ENCODE assay signal across 9 cellular contexts in genomic region chr17:39699818-39700147, GRCh38. TPM values are rescaled to one million over a fixed set of nuclear protein-coding genes. Genes with fewer than 3 reads are reported as not detected.
DNase-seq lines count a peak whose midpoint lies in the region; ATAC-seq and TF ChIP-seq lines count a peak whose summit lies in the region.
"Had no signal": no experiment of that assay in that cellular context is flagged by ENCODE, and none has a peak within 500 bp of the region (broad histone marks: within the 10 kb centered on the region; RNA-seq: fewer than 3 reads in every experiment).

Gene ERBB2, plus strand, starts transcription at chr17:39700064. Its CDS starts 175 bp downstream, at chr17:39700239.

- H3K4me1 Mint-ChIP-seq in activated naive CD8-positive, alpha-beta T cell treated with anti-CD3 and anti-CD28 coated beads, Interleukin-2, amount 50 U/mL, for 24 hours = peaks cover 10% of the 10 kb centered on the region

- no peaks in the 10 kb centered on the region for H3K36me3 Mint-ChIP-seq in activated naive CD8-positive, alpha-beta T cell treated with anti-CD3 and anti-CD28 coated beads, Interleukin-2, amount 50 U/mL, for 24 hours (ENCODE audit: low read depth)

- no peaks in the 10 kb centered on the region for H3K9me2 ChIP-seq in GM23248 (ENCODE audit: insufficient read depth)

- peak within 1 kb of the TSS; percentile 28; the same call in 1 of the 2 replicates for H3K27ac ChIP-seq in GM23248
- peak within 1 kb of the TSS; percentile 50 for H3K27ac ChIP-seq in parathyroid adenoma
- no peak within 1 kb of the TSS for H3K27ac ChIP-seq in effector memory CD4-positive, alpha-beta T cell (ENCODE audit: insufficient read depth, low read length, poor library complexity, severe bottlenecking)
- H3K27ac ChIP-seq: KMS-11 had no signal

- H3K27me3 ChIP-seq in GM23248 (replicated peaks; ENCODE audit: insufficient read depth) (no peaks in the 10 kb centered on the region), parathyroid adenoma (ENCODE audit: control insufficient read depth, insufficient read depth, low read length) (no peaks in the 10 kb centered on the region)
- H3K27me3 ChIP-seq in effector memory CD4-positive, alpha-beta T cell (replicated peaks; ENCODE audit: control insufficient read depth, insufficient read depth, low read length, poor library complexity, severe bottlenecking) = peaks cover 27% of the 10 kb centered on the region

- H2AFZ ChIP-seq in GM23248 (peak within 1 kb of the TSS; percentile 97), parathyroid adenoma (peak within 1 kb of the TSS; percentile 81)

- 1 to 3% methylated on average over 13 to 20 of the region's 20 CpGs for WGBS in GM23248 (ENCODE audit: low coverage in 1 of 2, low lambda C conversion rate in 2 of 2, missing lambda C conversion rate in 2 of 2), 2 experiments

- peaks cover 37% of the 10 kb centered on the region for H3K27me3 Mint-ChIP-seq in activated naive CD8-positive, alpha-beta T cell treated with anti-CD3 and anti-CD28 coated beads, Interleukin-2, amount 50 U/mL, for 24 hours

- H3K4me3 Mint-ChIP-seq in activated naive CD8-positive, alpha-beta T cell treated with anti-CD3 and anti-CD28 coated beads, Interleukin-2, amount 50 U/mL, for 24 hours = peak within 1 kb of the TSS; percentile 54

- H4K20me1 ChIP-seq in GM23248 (ENCODE audit: insufficient read depth) = no peaks in the 10 kb centered on the region

- intact Hi-C loops in left cardiac atrium (cut with DNase I) = no loop called here

- in situ Hi-C loops in GM23248 (cut with MboI) = no loop called here

- peak; percentile 84 for DNase-seq in GM23248
- no peak for DNase-seq in activated naive CD8-positive, alpha-beta T cell treated with anti-CD3 and anti-CD28 coated beads, Interleukin-2, amount 50 U/mL, for 24 hours
- peak; percentile 81 for DNase-seq in left cardiac atrium
- no peak for DNase-seq in GM20000 (ENCODE audit: low spot score)
- no peak for DNase-seq in effector memory CD4-positive, alpha-beta T cell

- H3K9me3 Mint-ChIP-seq in activated naive CD8-positive, alpha-beta T cell treated with anti-CD3 and anti-CD28 coated beads, Interleukin-2, amount 50 U/mL, for 24 hours = no peaks in the 10 kb centered on the region

- H3F3A ChIP-seq in GM23248 (ENCODE audit: insufficient read depth) = no peaks in the 10 kb centered on the region

- no peak for ATAC-seq in activated naive CD8-positive, alpha-beta T cell treated with anti-CD3 and anti-CD28 coated beads, Interleukin-2, amount 50 U/mL, for 24 hours
- ATAC-seq in left cardiac atrium = peak; percentile 89 to 92
- no peak for ATAC-seq in GM19397 (IDR thresholded peaks at IDR 0.05; ENCODE audit: unreplicated experiment)
- no peak for ATAC-seq in GM18870 (IDR thresholded peaks at IDR 0.05; ENCODE audit: unreplicated experiment)

- peaks cover 11% of the 10 kb centered on the region for H3K4me1 ChIP-seq in GM23248 (ENCODE audit: insufficient read depth)
- H3K4me1 ChIP-seq in parathyroid adenoma = peaks cover 14% of the 10 kb centered on the region
- peaks cover 4% of the 10 kb centered on the region for H3K4me1 ChIP-seq in effector memory CD4-positive, alpha-beta T cell (ENCODE audit: control insufficient read depth, insufficient read depth, low read length, poor library complexity, severe bottlenecking)

- H3K9me3 ChIP-seq in GM23248 (ENCODE audit: low read depth) (no peaks in the 10 kb centered on the region), parathyroid adenoma (ENCODE audit: control insufficient read depth, low read length) (no peaks in the 10 kb centered on the region)
- H3K9me3 ChIP-seq in effector memory CD4-positive, alpha-beta T cell (ENCODE audit: control insufficient read depth, low read length) = no peaks in the 10 kb centered on the region

- H3K36me3 ChIP-seq in GM23248 (ENCODE audit: low read depth) (no peaks in the 10 kb centered on the region), parathyroid adenoma (ENCODE audit: control insufficient read depth, insufficient read depth, low read length) (no peaks in the 10 kb centered on the region)
- H3K36me3 ChIP-seq in effector memory CD4-positive, alpha-beta T cell (ENCODE audit: control insufficient read depth, insufficient read depth, low read length) = no peaks in the 10 kb centered on the region

- TF ChIP-seq CTCF in parathyroid adenoma (IDR thresholded peaks at IDR 0.05) = no peak
- TF ChIP-seq CTCF in GM20000 (IDR thresholded peaks at IDR 0.05; ENCODE audit: extremely low read depth, missing control alignments) = no peak

- H3K79me2 ChIP-seq in GM23248 (ENCODE audit: insufficient read depth) (peaks cover 58% of the 10 kb centered on the region), parathyroid adenoma (no peaks in the 10 kb centered on the region)

- H3K4me2 ChIP-seq in GM23248 (ENCODE audit: unreplicated experiment) = peak within 1 kb of the TSS; percentile 98
- H3K4me2 ChIP-seq in parathyroid adenoma (ENCODE audit: low read length) = peak within 1 kb of the TSS; percentile 85
- H3K4me2 ChIP-seq: KMS-11 had no signal

- peak within 1 kb of the TSS; percentile 81 for H3K4me3 ChIP-seq in GM23248
- H3K4me3 ChIP-seq in parathyroid adenoma (ENCODE audit: low read depth, low read length) = peak within 1 kb of the TSS; percentile 81
- no peak within 1 kb of the TSS for H3K4me3 ChIP-seq in effector memory CD4-positive, alpha-beta T cell (ENCODE audit: insufficient read depth, low read depth, low read length, poor library complexity, severe bottlenecking)

- no peak within 1 kb of the TSS for H3K27ac Mint-ChIP-seq in activated naive CD8-positive, alpha-beta T cell treated with anti-CD3 and anti-CD28 coated beads, Interleukin-2, amount 50 U/mL, for 24 hours

- peak within 1 kb of the TSS; percentile 85 for H3K9ac ChIP-seq in GM23248
- H3K9ac ChIP-seq in parathyroid adenoma = peak within 1 kb of the TSS; percentile 83
- H3K9ac ChIP-seq: KMS-11 had no signal

RNA-seq across cellular contexts. Expression of gene ERBB2, which starts in this region (rescaled TPM):
- 45.8 and 55.4 TPM in 2 replicates for total RNA-seq in GM23248 (2014; rRNA removed; shearing (Covaris generic))
- polyA plus RNA-seq in GM23248 (2016; fragmentation: Nextera tagmentation; extraction: Ambion mirVana) = 28.5 and 30.3 TPM in 2 replicates
- total RNA-seq in left cardiac atrium = 10 to 100 TPM; 72.7 to 78.5 TPM

Comparison
In these comparisons a context has a peak if more than half of its experiments do, and no peak if none do; other contexts are left out.
1. DNase-seq: peak in GM23248 (single experiment) and left cardiac atrium (single experiment); none in activated naive CD8-positive, alpha-beta T cell treated with anti-CD3 and anti-CD28 coated beads, Interleukin-2, amount 50 U/mL, for 24 hours (single experiment), GM20000 (single experiment) and effector memory CD4-positive, alpha-beta T cell (0 of 3).
2. ATAC-seq: peak in left cardiac atrium (2 of 2); none in activated naive CD8-positive, alpha-beta T cell treated with anti-CD3 and anti-CD28 coated beads, Interleukin-2, amount 50 U/mL, for 24 hours (single experiment), GM19397 (single experiment) and GM18870 (single experiment).